In the genomic region with DNA sequence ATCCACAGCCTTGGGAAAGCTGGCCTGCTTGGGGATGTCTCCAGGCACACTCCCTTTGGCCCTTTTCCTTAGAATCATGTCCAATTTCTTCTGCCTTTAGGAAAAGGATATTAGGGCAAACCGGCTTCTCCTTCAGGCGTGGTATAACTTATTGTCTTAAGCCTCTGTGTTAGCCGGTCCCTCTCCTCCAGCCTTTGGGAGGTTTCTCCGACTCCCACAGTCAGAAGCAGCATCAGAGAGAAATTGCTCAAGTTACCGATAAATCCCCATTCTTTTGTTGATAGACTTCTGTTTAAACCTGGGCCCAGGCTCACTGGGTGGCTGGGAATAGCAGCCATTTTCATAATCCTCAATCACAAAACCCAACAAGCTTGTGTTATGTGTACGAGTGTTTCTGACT, we compare ENCODE assay signal across 25 cellular contexts.
"Had no signal": no experiment of that assay in that cellular context is flagged by ENCODE, and none has a peak within 500 bp of the region (broad histone marks: within the 10 kb centered on the region; RNA-seq: fewer than 3 reads in every experiment).

No MANE protein-coding gene starts in this region.

- H3K27me3 Mint-ChIP-seq: activated CD4-positive, alpha-beta T cell treated with anti-CD3 and anti-CD28 coated beads, Interleukin-2, amount 10 ng/mL, durations not matched to agents 7 days and 5 days; activated CD8-positive, alpha-beta memory T cell treated with anti-CD3 and anti-CD28 coated beads, Interleukin-2, amount 10 ng/mL, durations not matched to agents 7 days and 5 days had no signal

- H3K27me3 ChIP-seq: ascending aorta, brain microvascular endothelial cell, upper lobe of left lung had no signal

- H3K36me3 ChIP-seq: ascending aorta, brain microvascular endothelial cell, heart right ventricle, spleen, thoracic aorta, upper lobe of left lung, WERI-Rb-1 had no signal

- ATAC-seq: activated CD8-positive, alpha-beta memory T cell treated with anti-CD3 and anti-CD28 coated beads, Interleukin-2, amount 10 ng/mL, durations not matched to agents 7 days and 5 days; activated CD8-positive, alpha-beta T cell treated with anti-CD3 and anti-CD28 coated beads for 36 hours; activated naive CD4-positive, alpha-beta T cell treated with anti-CD3 and anti-CD28 coated beads, Interleukin-2, amount 50 U/mL, for 72 hours; heart right ventricle; left lobe of liver; natural killer cell; T-cell had no signal

- DNase-seq: activated CD4-positive, alpha-beta T cell treated with anti-CD3 and anti-CD28 coated beads, Interleukin-2, amount 10 ng/mL, durations not matched to agents 7 days and 5 days; activated CD4-positive, CD25-positive, alpha-beta regulatory T cell treated with anti-CD3 and anti-CD28 coated beads, Interleukin-2, amount 50 U/mL, for 72 hours; activated CD8-positive, alpha-beta memory T cell treated with anti-CD3 and anti-CD28 coated beads, Interleukin-2, amount 10 ng/mL, durations not matched to agents 7 days and 5 days; activated CD8-positive, alpha-beta T cell treated with anti-CD3 and anti-CD28 coated beads for 36 hours; activated gamma-delta T cell treated with Interleukin-2 at 50 U/mL for 16 hours; activated T-cell treated with anti-CD3 and anti-CD28 coated beads for 4 hours; brain microvascular endothelial cell; caudate nucleus; dermis blood vessel endothelial cell; effector memory CD4-positive, alpha-beta T cell; heart right ventricle; natural killer cell; occipital lobe; posterior cingulate gyrus; spleen; stimulated activated CD4-positive, alpha-beta T cell treated with anti-CD3 and anti-CD28 coated beads, Interleukin-4, amount 100 ng/mL, for 24 hours; stimulated activated naive CD4-positive, alpha-beta T cell treated with Interleukin-2 at 50 U/mL for 16 hours; T-cell; upper lobe of left lung; WERI-Rb-1 had no signal

- H3K36me3 Mint-ChIP-seq: activated CD8-positive, alpha-beta memory T cell treated with anti-CD3 and anti-CD28 coated beads, Interleukin-2, amount 10 ng/mL, durations not matched to agents 7 days and 5 days; mesothelial cell of epicardium; natural killer cell; T-cell had no signal

- H3K27ac ChIP-seq: ascending aorta, brain microvascular endothelial cell, heart right ventricle, spleen, thoracic aorta, upper lobe of left lung, WERI-Rb-1 had no signal

- H3K27ac Mint-ChIP-seq: activated CD4-positive, alpha-beta T cell treated with anti-CD3 and anti-CD28 coated beads, Interleukin-2, amount 10 ng/mL, durations not matched to agents 7 days and 5 days; activated CD8-positive, alpha-beta memory T cell treated with anti-CD3 and anti-CD28 coated beads, Interleukin-2, amount 10 ng/mL, durations not matched to agents 7 days and 5 days; activated CD8-positive, alpha-beta T cell treated with anti-CD3 and anti-CD28 coated beads for 36 hours; mesothelial cell of epicardium; natural killer cell; T-cell had no signal

- H3K4me1 ChIP-seq: ascending aorta, spleen, upper lobe of left lung had no signal

- H3K4me3 ChIP-seq: ascending aorta, heart right ventricle, spleen, thoracic aorta, upper lobe of left lung had no signal

- H3K4me3 Mint-ChIP-seq: activated CD4-positive, alpha-beta T cell treated with anti-CD3 and anti-CD28 coated beads, Interleukin-2, amount 10 ng/mL, durations not matched to agents 7 days and 5 days; activated CD8-positive, alpha-beta memory T cell treated with anti-CD3 and anti-CD28 coated beads, Interleukin-2, amount 10 ng/mL, durations not matched to agents 7 days and 5 days; activated CD8-positive, alpha-beta T cell treated with anti-CD3 and anti-CD28 coated beads for 36 hours; mesothelial cell of epicardium; natural killer cell; T-cell had no signal

- H3K4me1 Mint-ChIP-seq: activated CD4-positive, alpha-beta T cell treated with anti-CD3 and anti-CD28 coated beads, Interleukin-2, amount 10 ng/mL, durations not matched to agents 7 days and 5 days; activated CD8-positive, alpha-beta memory T cell treated with anti-CD3 and anti-CD28 coated beads, Interleukin-2, amount 10 ng/mL, durations not matched to agents 7 days and 5 days; mesothelial cell of epicardium; natural killer cell; T-cell had no signal

- H3K9me3 Mint-ChIP-seq: activated CD4-positive, alpha-beta T cell treated with anti-CD3 and anti-CD28 coated beads, Interleukin-2, amount 10 ng/mL, durations not matched to agents 7 days and 5 days; activated CD8-positive, alpha-beta T cell treated with anti-CD3 and anti-CD28 coated beads for 36 hours; mesothelial cell of epicardium; natural killer cell; T-cell had no signal

- H3K9me3 ChIP-seq: ascending aorta, heart right ventricle, spleen, thoracic aorta, upper lobe of left lung had no signal
